ENCODE assay signal across 11 cellular contexts in the genomic region with DNA sequence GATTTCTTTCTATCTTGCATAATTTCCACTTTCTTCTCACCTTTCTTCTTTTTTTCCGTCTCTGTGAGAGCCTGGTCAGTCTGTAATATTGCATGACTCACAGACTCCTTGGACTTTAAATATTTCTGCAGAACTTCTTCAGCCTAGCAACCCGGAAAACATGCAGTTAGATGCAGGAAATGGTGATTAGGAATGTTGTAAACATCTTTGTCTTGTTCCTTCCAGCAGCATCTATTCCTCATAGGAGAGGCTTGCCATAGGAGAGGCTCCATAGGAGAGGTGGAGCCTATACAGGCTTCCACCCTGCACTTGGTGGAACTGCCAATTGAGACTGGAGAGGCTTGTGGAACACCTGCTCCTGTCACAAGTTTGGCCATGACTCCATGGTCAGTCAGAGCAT. TPM values are rescaled to one million over a fixed set of nuclear protein-coding genes. Genes with fewer than 3 reads are reported as not detected.
DNase-seq lines count a peak whose midpoint lies in the region; ATAC-seq and TF ChIP-seq lines count a peak whose summit lies in the region.
"Had no signal": no experiment of that assay in that cellular context is flagged by ENCODE, and none has a peak within 500 bp of the region (broad histone marks: within the 10 kb centered on the region; RNA-seq: fewer than 3 reads in every experiment).

No MANE protein-coding gene starts in this region.

- H3K27me3 Mint-ChIP-seq in CD4-positive, alpha-beta memory T cell, result no peaks in the 10 kb centered on the region
- no peaks in the 10 kb centered on the region; the same call in 1 of the 2 replicates for H3K27me3 Mint-ChIP-seq in HFFc6 (ENCODE audit: insufficient read depth)

- peak overlapping the region in 5 of 8 donors; percentile 33 to 74 (median 38) for H3K4me3 Mint-ChIP-seq in CD4-positive, alpha-beta memory T cell
- H3K4me3 Mint-ChIP-seq in HFFc6, result no peak overlapping the region

- H3K27ac ChIP-seq in CD4-positive, alpha-beta memory T cell (ENCODE audit: low read depth, low read length), result no peak overlapping the region
- no peak overlapping the region for H3K27ac ChIP-seq in muscle layer of colon (ENCODE audit: low read depth, low read length)

- peak overlapping the region; percentile 11 for H3K9ac ChIP-seq in muscle layer of colon (ENCODE audit: low read length)

- no peaks in the 10 kb centered on the region for H3K27me3 ChIP-seq in CD4-positive, alpha-beta memory T cell (ENCODE audit: insufficient read depth, low read length)
- H3K27me3 ChIP-seq in muscle layer of colon (ENCODE audit: control insufficient read depth in 1 of 2, insufficient read depth in 2 of 2, low read length in 2 of 2) (no peaks in the 10 kb centered on the region), HAP-1 (ENCODE audit: low read depth) (peaks cover 16% of the 10 kb centered on the region)
- H3K27me3 ChIP-seq: ovary had no signal

- ATAC-seq in HG03139 (IDR thresholded peaks at IDR 0.05; ENCODE audit: unreplicated experiment), result no peak

- DNase-seq in CD4-positive, alpha-beta memory T cell, result no peak
- peak; percentile 21 for DNase-seq in HFFc6
- peak; percentile 49 for DNase-seq in astrocyte of the spinal cord (ENCODE audit: low read depth, low spot score)
- no peak for DNase-seq in HAP-1 (ENCODE audit: low spot score in 2 of 2)
- DNase-seq in NCI-H1417 treated with DMSO at 0.1 percent for 48 hours (lab: John Stamatoyannopoulos, UW), result no peak
- DNase-seq in activated gamma-delta T cell (lab: John Stamatoyannopoulos, UW), result no peak
- DNase-seq: NCI-H1694; stimulated activated CD8-positive, alpha-beta memory T cell treated with anti-CD3 and anti-CD28 coated beads, Interleukin-4, amount 100 ng/mL, for 48 hours had no signal

- no peaks in the 10 kb centered on the region for H3K9me3 ChIP-seq in CD4-positive, alpha-beta memory T cell (ENCODE audit: control insufficient read depth in 1 of 2, low read length in 2 of 2)
- H3K9me3 ChIP-seq in muscle layer of colon (ENCODE audit: low read length) (no peaks in the 10 kb centered on the region), HAP-1 (no peaks in the 10 kb centered on the region)
- H3K9me3 ChIP-seq: ovary had no signal

- H3K27ac Mint-ChIP-seq in CD4-positive, alpha-beta memory T cell, result peak overlapping the region; percentile 8 to 90 (median 77)
- no peak overlapping the region for H3K27ac Mint-ChIP-seq in HFFc6

- H3K36me3 ChIP-seq in CD4-positive, alpha-beta memory T cell (ENCODE audit: insufficient read depth, low read length), result peaks cover 54% of the 10 kb centered on the region
- no peaks in the 10 kb centered on the region for H3K36me3 ChIP-seq in muscle layer of colon (ENCODE audit: insufficient read depth, low read length)
- H3K36me3 ChIP-seq in HAP-1 (replicated peaks), result no peaks in the 10 kb centered on the region
- H3K36me3 ChIP-seq: ovary had no signal

- H3K4me3 ChIP-seq in CD4-positive, alpha-beta memory T cell (ENCODE audit: low read length in 2 of 2), result no peak overlapping the region
- no peak overlapping the region for H3K4me3 ChIP-seq in astrocyte of the spinal cord (ENCODE audit: low read depth, low read length)
- peak overlapping the region in 1 of 2 donors; percentile 58 for H3K4me3 ChIP-seq in muscle layer of colon (ENCODE audit: low read depth in 1 of 2, low read length in 2 of 2)
- no peak overlapping the region for H3K4me3 ChIP-seq in HAP-1

- TF ChIP-seq CTCF in HFFc6 (IDR thresholded peaks at IDR 0.05) (no peak), astrocyte of the spinal cord (IDR thresholded peaks at IDR 0.05; ENCODE audit: low read depth, low read length) (no peak)

- intact Hi-C loops in CD4-positive, alpha-beta memory T cell (cut with micrococcal nuclease), result no loop called here

- POLR2A ChIA-PET in CD4-positive, alpha-beta memory T cell (lab: Charles Lee; ENCODE audit: partially characterized antibody), result interaction anchor here (0.9 to 6.3 kb wide), 2 partner anchors 12 to 136 kb away, joined by 3 to 72 read pairs; partner anchors contain the start of gene GBP5

- peaks cover 94% of the 10 kb centered on the region for H3K4me1 ChIP-seq in CD4-positive, alpha-beta memory T cell (ENCODE audit: insufficient read depth, low read length)
- H3K4me1 ChIP-seq in muscle layer of colon (ENCODE audit: insufficient read depth, low read length) (peaks cover 37% of the 10 kb centered on the region), HAP-1 (no peaks in the 10 kb centered on the region)

- CTCF ChIA-PET in CD4-positive, alpha-beta memory T cell (lab: Charles Lee; ENCODE audit: partially characterized antibody), result no interaction called here

- in situ Hi-C loops in astrocyte of the spinal cord (cut with HindIII; ENCODE audit: low sequenced_read_pairs) (no loop called here), HAP-1 (cut with MboI; ENCODE audit: low sequenced_read_pairs) (no loop called here)

- H3K4me1 Mint-ChIP-seq in CD4-positive, alpha-beta memory T cell, result peaks cover 59 to 76% (median 68%) of the 10 kb centered on the region in 4 donors
- H3K4me1 Mint-ChIP-seq in HFFc6 (ENCODE audit: low read depth), result no peaks in the 10 kb centered on the region

- peaks cover 68 to 78% of the 10 kb centered on the region in 2 donors for H3K36me3 Mint-ChIP-seq in CD4-positive, alpha-beta memory T cell
- H3K36me3 Mint-ChIP-seq in HFFc6 (ENCODE audit: low read depth), result no peaks in the 10 kb centered on the region

- H3K9me3 Mint-ChIP-seq in CD4-positive, alpha-beta memory T cell, result peaks cover 0 to 3% (median 0%) of the 10 kb centered on the region in 8 donors
- peaks cover 8% of the 10 kb centered on the region; the same call in 1 of the 2 replicates for H3K9me3 Mint-ChIP-seq in HFFc6

RNA-seq across cellular contexts. Expression of gene GBP5, which starts 10.0 kb away (rescaled TPM):
- total RNA-seq in CD4-positive, alpha-beta memory T cell, result 10 to 100 TPM; 76.3 to 79.2 TPM
- polyA plus RNA-seq in CD4-positive, alpha-beta memory T cell, result 100 to 1,000 TPM in 1 of 2 donors, 10 to 100 TPM in 1; 37.9 to 124 TPM
- total RNA-seq in HFFc6 (2021; fragmentation: NEBNext Ultra II Directional; extraction: Animal tissue kit (Norgen Biotek cat#: 25700)), result under 1 TPM in 2 of 6 experiments, not detected in 4; 0.10 to 0.34 TPM

Comparison
In these comparisons a context has a peak if more than half of its experiments do, and no peak if none do; other contexts are left out.
1. DNase-seq: peak in HFFc6 (single experiment) and astrocyte of the spinal cord (single experiment); none in CD4-positive, alpha-beta memory T cell (0 of 5), HAP-1 (0 of 2), NCI-H1417 treated with DMSO at 0.1 percent for 48 hours (single experiment) and activated gamma-delta T cell (single experiment).
2. RNA of gene GBP5, which starts 10.0 kb away (total RNA-seq): 76.3 to 79.2 TPM in CD4-positive, alpha-beta memory T cell; 0.10 to 0.34 TPM in HFFc6; every median in the first group is over 10 times any median in the second.